Comparison of ENCODE assay signal across 9 cellular contexts in the genomic region with DNA sequence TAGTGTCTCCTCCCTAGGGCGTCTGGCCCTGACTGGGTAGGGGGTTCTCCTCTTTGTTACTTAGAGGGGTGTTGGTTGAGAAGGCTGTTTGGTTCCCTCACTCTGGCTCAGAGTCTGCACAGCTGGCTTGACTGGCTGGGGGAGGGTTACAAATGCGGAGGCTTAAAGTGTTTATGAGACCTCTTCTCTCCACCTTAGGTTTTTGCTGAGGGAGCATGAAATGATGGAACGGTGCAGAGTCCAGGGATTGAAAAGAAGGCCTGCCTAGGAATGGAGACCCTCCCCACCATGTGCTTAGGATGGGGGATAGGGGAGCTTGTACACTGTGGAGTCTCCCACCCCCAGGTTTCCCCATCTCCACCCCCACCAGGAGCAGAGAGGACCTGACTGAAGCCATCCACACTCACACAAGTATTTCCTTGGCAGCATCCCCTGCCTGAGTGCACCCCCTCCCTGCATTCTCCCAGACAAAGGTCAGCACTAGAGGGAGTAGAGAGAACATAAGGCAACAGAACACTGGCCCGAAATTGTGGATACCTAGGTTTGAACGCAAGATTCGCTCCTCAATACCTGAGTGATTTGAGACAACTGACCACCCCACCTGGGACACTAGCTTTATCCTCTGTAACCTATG. TPM values are rescaled to one million over a fixed set of nuclear protein-coding genes. Genes with fewer than 3 reads are reported as not detected.
DNase-seq lines count a peak whose midpoint lies in the region; ATAC-seq and TF ChIP-seq lines count a peak whose summit lies in the region.
"Had no signal": no experiment of that assay in that cellular context is flagged by ENCODE, and none has a peak within 500 bp of the region (broad histone marks: within the 10 kb centered on the region; RNA-seq: fewer than 3 reads in every experiment).

No MANE protein-coding gene starts in this region.

- H2AFZ ChIP-seq in mesenchymal stem cell (ENCODE audit: low read depth, low read length): no peak overlapping the region

- H3K4me3 Mint-ChIP-seq in activated naive CD4-positive, alpha-beta T cell treated with anti-CD3 and anti-CD28 coated beads, Interleukin-2, amount 10 ng/mL, durations not matched to agents 7 days and 5 days: peak overlapping the region; percentile 80
- H3K4me3 Mint-ChIP-seq in central memory CD8-positive, alpha-beta T cell: peak overlapping the region; percentile 91

- H3K9me3 Mint-ChIP-seq in activated naive CD4-positive, alpha-beta T cell treated with anti-CD3 and anti-CD28 coated beads, Interleukin-2, amount 10 ng/mL, durations not matched to agents 7 days and 5 days: no peaks in the 10 kb centered on the region
- no peaks in the 10 kb centered on the region for H3K9me3 Mint-ChIP-seq in activated naive CD4-positive, alpha-beta T cell treated with anti-CD3 and anti-CD28 coated beads, Interleukin-2, amount 50 U/mL, for 72 hours
- H3K9me3 Mint-ChIP-seq in central memory CD8-positive, alpha-beta T cell: no peaks in the 10 kb centered on the region

- WGBS in mesenchymal stem cell: 32% methylated on average over 5 of the region's 6 CpGs

- no peaks in the 10 kb centered on the region for H3K36me3 Mint-ChIP-seq in activated naive CD4-positive, alpha-beta T cell treated with anti-CD3 and anti-CD28 coated beads, Interleukin-2, amount 10 ng/mL, durations not matched to agents 7 days and 5 days
- peaks cover 0 to 5% of the 10 kb centered on the region in 2 donors for H3K36me3 Mint-ChIP-seq in activated naive CD4-positive, alpha-beta T cell treated with anti-CD3 and anti-CD28 coated beads, Interleukin-2, amount 50 U/mL, for 72 hours
- peaks cover 19% of the 10 kb centered on the region for H3K36me3 Mint-ChIP-seq in central memory CD8-positive, alpha-beta T cell (ENCODE audit: insufficient read depth)

- no peaks in the 10 kb centered on the region for H3K9me3 ChIP-seq in mesenchymal stem cell (ENCODE audit: control insufficient read depth, low read length)
- no peaks in the 10 kb centered on the region for H3K9me3 ChIP-seq in uterus

- no peaks in the 10 kb centered on the region for H3K27me3 ChIP-seq in mesenchymal stem cell (ENCODE audit: control insufficient read depth in 1 of 2, insufficient read depth in 1 of 2, low read length in 2 of 2)
- H3K27me3 ChIP-seq in uterus: no peaks in the 10 kb centered on the region

- H3K4ac ChIP-seq in mesenchymal stem cell (ENCODE audit: low read depth in 1 of 2, low read length in 2 of 2): peak overlapping the region; percentile 73 to 92

- no peak for DNase-seq in activated naive CD4-positive, alpha-beta T cell treated with anti-CD3 and anti-CD28 coated beads, Interleukin-2, amount 10 ng/mL, durations not matched to agents 7 days and 5 days
- DNase-seq in activated naive CD4-positive, alpha-beta T cell treated with anti-CD3 and anti-CD28 coated beads, Interleukin-2, amount 50 U/mL, for 72 hours (ENCODE audit: low spot score in 2 of 2): no peak
- DNase-seq in central memory CD8-positive, alpha-beta T cell (ENCODE audit: low spot score in 2 of 2): no peak
- DNase-seq in mesenchymal stem cell (peak; percentile 80), uterus (peak; percentile 70 to 83), NK-92 (lab: John Stamatoyannopoulos, UW; ENCODE audit: unreplicated experiment) (no peak), OCI-M1 (lab: John Stamatoyannopoulos, UW) (no peak), 8988T (no peak)

- H3K9ac ChIP-seq in mesenchymal stem cell (ENCODE audit: low read length): peak overlapping the region; percentile 95

- peak overlapping the region; percentile 49 to 90 for H2BK12ac ChIP-seq in mesenchymal stem cell (ENCODE audit: low read length in 2 of 2)

- H3K4me2 ChIP-seq in mesenchymal stem cell (ENCODE audit: low read length, poor library complexity, severe bottlenecking): peak overlapping the region; percentile 95

- H3K18ac ChIP-seq in mesenchymal stem cell (ENCODE audit: low read depth in 1 of 2, low read length in 2 of 2): peak overlapping the region; percentile 23 to 79

- H3K4me3 ChIP-seq in mesenchymal stem cell (ENCODE audit: insufficient read depth in 1 of 2, low read depth in 1 of 2, low read length in 2 of 2) (peak overlapping the region in 1 of 2 experiments; percentile 88), uterus (peak overlapping the region; percentile 84 to 93)

- no peaks in the 10 kb centered on the region for H3K79me1 ChIP-seq in mesenchymal stem cell (replicated peaks; ENCODE audit: low read length, poor library complexity, severe bottlenecking)

- H3K14ac ChIP-seq in mesenchymal stem cell (ENCODE audit: low read length in 2 of 2): peak overlapping the region in 1 of 2 experiments; percentile 26

- peak overlapping the region in 1 of 2 experiments; percentile 32 for H3K23ac ChIP-seq in mesenchymal stem cell (ENCODE audit: low read length in 2 of 2)

- TF ChIP-seq POLR2A in uterus (IDR thresholded peaks at IDR 0.05): peak in 1 of 2 donors; percentile 9

- H3K27ac Mint-ChIP-seq in activated naive CD4-positive, alpha-beta T cell treated with anti-CD3 and anti-CD28 coated beads, Interleukin-2, amount 10 ng/mL, durations not matched to agents 7 days and 5 days: peak overlapping the region; percentile 73
- H3K27ac Mint-ChIP-seq in activated naive CD4-positive, alpha-beta T cell treated with anti-CD3 and anti-CD28 coated beads, Interleukin-2, amount 50 U/mL, for 72 hours: no peak overlapping the region
- H3K27ac Mint-ChIP-seq in central memory CD8-positive, alpha-beta T cell (ENCODE audit: low read depth): peak overlapping the region; percentile 90

- peak; percentile 7 to 45 (median 32) for TF ChIP-seq CTCF in uterus (IDR thresholded peaks at IDR 0.05)

- intact Hi-C loops in uterus (cut with DNase I; ENCODE audit: low total_unique reads): no loop called here

- CTCF ChIA-PET in activated naive CD4-positive, alpha-beta T cell treated with anti-CD3 and anti-CD28 coated beads, Interleukin-2, amount 10 ng/mL, durations not matched to agents 7 days and 5 days (lab: Charles Lee): interaction anchor here (1.3 kb wide), 1 partner anchor 10 kb away, joined by 10 read pairs; no protein-coding TSS in a partner anchor

- H2BK5ac ChIP-seq in mesenchymal stem cell (ENCODE audit: low read depth, low read length, poor library complexity, severe bottlenecking): peak overlapping the region; percentile 49

- peak overlapping the region; percentile 47 for H4K8ac ChIP-seq in mesenchymal stem cell (ENCODE audit: low read length)

- peak overlapping the region; percentile 99 for H4K91ac ChIP-seq in mesenchymal stem cell (ENCODE audit: low read length)

- H3K36me3 ChIP-seq in mesenchymal stem cell (ENCODE audit: control insufficient read depth in 1 of 2, insufficient read depth in 2 of 2, low read depth in 1 of 2, low read length in 2 of 2): no peaks in the 10 kb centered on the region
- no peaks in the 10 kb centered on the region for H3K36me3 ChIP-seq in uterus

- H2BK120ac ChIP-seq in mesenchymal stem cell (ENCODE audit: low read depth, low read length): peak overlapping the region; percentile 86

- H3K4me1 ChIP-seq in mesenchymal stem cell (ENCODE audit: control insufficient read depth, insufficient read depth, low read depth, low read length) (peaks cover 30% of the 10 kb centered on the region), uterus (peaks cover 0 to 19% of the 10 kb centered on the region in 2 donors)

- H2BK15ac ChIP-seq in mesenchymal stem cell (ENCODE audit: low read depth, poor library complexity, severe bottlenecking): peak overlapping the region; percentile 39

- H2AK5ac ChIP-seq in mesenchymal stem cell (ENCODE audit: low read length, severe bottlenecking): peak overlapping the region; percentile 86

- H3K4me1 Mint-ChIP-seq in activated naive CD4-positive, alpha-beta T cell treated with anti-CD3 and anti-CD28 coated beads, Interleukin-2, amount 10 ng/mL, durations not matched to agents 7 days and 5 days: peaks cover 38% of the 10 kb centered on the region
- H3K4me1 Mint-ChIP-seq in central memory CD8-positive, alpha-beta T cell: peaks cover 42% of the 10 kb centered on the region

- H3K27ac ChIP-seq in mesenchymal stem cell (ENCODE audit: low read length, poor library complexity, severe bottlenecking) (peak overlapping the region; percentile 97), uterus (peak overlapping the region; percentile 98 to 100)
- H3K27ac ChIP-seq: SK-N-MC had no signal

- H3K27me3 Mint-ChIP-seq in activated naive CD4-positive, alpha-beta T cell treated with anti-CD3 and anti-CD28 coated beads, Interleukin-2, amount 10 ng/mL, durations not matched to agents 7 days and 5 days: no peaks in the 10 kb centered on the region
- H3K27me3 Mint-ChIP-seq in central memory CD8-positive, alpha-beta T cell: no peaks in the 10 kb centered on the region

- ATAC-seq in activated naive CD4-positive, alpha-beta T cell treated with anti-CD3 and anti-CD28 coated beads, Interleukin-2, amount 50 U/mL, for 72 hours: no peak
- no peak for ATAC-seq in central memory CD8-positive, alpha-beta T cell (replicated peaks; ENCODE audit: extremely low read depth, poor library complexity, severe bottlenecking)

RNA-seq across cellular contexts. Expression of a gene that starts 1.7 kb away (rescaled TPM):
- total RNA-seq in activated naive CD4-positive, alpha-beta T cell treated with anti-CD3 and anti-CD28 coated beads, Interleukin-2, amount 50 U/mL, for 72 hours: 10 to 100 TPM; 68.7 to 94.9 TPM
- 84.4 TPM for polyA plus RNA-seq in mesenchymal stem cell (2013, experiment 1 of 2)
- polyA plus RNA-seq in mesenchymal stem cell (2013, experiment 2 of 2): 79.9 TPM
- total RNA-seq in uterus: 100 to 1,000 TPM in 1 of 4 donors, 10 to 100 TPM in 3; 17.4 to 121 (median 43.8) TPM

RNA-seq across cellular contexts. Expression of a gene that starts 11.0 kb away (rescaled TPM):
- 10 to 100 TPM; 54.2 to 59.1 TPM for total RNA-seq in activated naive CD4-positive, alpha-beta T cell treated with anti-CD3 and anti-CD28 coated beads, Interleukin-2, amount 50 U/mL, for 72 hours
- 25.0 TPM for polyA plus RNA-seq in mesenchymal stem cell (2013, experiment 1 of 2)
- polyA plus RNA-seq in mesenchymal stem cell (2013, experiment 2 of 2): 23.2 TPM
- 10 to 100 TPM in 3 of 4 donors, 1 to 10 TPM in 1; 1.8 to 58.2 (median 15.5) TPM for total RNA-seq in uterus

RNA-seq across cellular contexts. Expression of a gene that starts 30.3 kb away (rescaled TPM):
- 100 to 1,000 TPM; 101 to 147 TPM for total RNA-seq in activated naive CD4-positive, alpha-beta T cell treated with anti-CD3 and anti-CD28 coated beads, Interleukin-2, amount 50 U/mL, for 72 hours
- polyA plus RNA-seq in mesenchymal stem cell (2013, experiment 1 of 2): 45.7 TPM
- polyA plus RNA-seq in mesenchymal stem cell (2013, experiment 2 of 2): 46.3 TPM
- 10 to 100 TPM; 15.4 to 54.0 (median 27.4) TPM for total RNA-seq in uterus

RNA-seq across cellular contexts. Expression of a gene that starts 56.7 kb away (rescaled TPM):
- total RNA-seq in activated naive CD4-positive, alpha-beta T cell treated with anti-CD3 and anti-CD28 coated beads, Interleukin-2, amount 50 U/mL, for 72 hours: 10 to 100 TPM in 1 of 2 donors, 1 to 10 TPM in 1; 6.2 to 20.2 TPM
- polyA plus RNA-seq in mesenchymal stem cell (2013, experiment 1 of 2): 7.8 TPM
- polyA plus RNA-seq in mesenchymal stem cell (2013, experiment 2 of 2): 8.2 TPM
- total RNA-seq in uterus: 10 to 100 TPM in 3 of 4 donors, 1 to 10 TPM in 1; 3.8 to 28.4 (median 15.6) TPM

Comparison
In these comparisons a context has a peak if more than half of its experiments do, and no peak if none do; other contexts are left out.
1. H3K27ac Mint-ChIP-seq: peak in activated naive CD4-positive, alpha-beta T cell treated with anti-CD3 and anti-CD28 coated beads, Interleukin-2, amount 10 ng/mL, durations not matched to agents 7 days and 5 days (single experiment) and central memory CD8-positive, alpha-beta T cell (single experiment); none in activated naive CD4-positive, alpha-beta T cell treated with anti-CD3 and anti-CD28 coated beads, Interleukin-2, amount 50 U/mL, for 72 hours (0 of 2).
2. DNase-seq: peak in mesenchymal stem cell (single experiment) and uterus (2 of 2); none in activated naive CD4-positive, alpha-beta T cell treated with anti-CD3 and anti-CD28 coated beads, Interleukin-2, amount 10 ng/mL, durations not matched to agents 7 days and 5 days (single experiment), activated naive CD4-positive, alpha-beta T cell treated with anti-CD3 and anti-CD28 coated beads, Interleukin-2, amount 50 U/mL, for 72 hours (0 of 2), central memory CD8-positive, alpha-beta T cell (0 of 2), NK-92 (single experiment), OCI-M1 (single experiment) and 8988T (single experiment).